9 cellular contexts compared by ENCODE assay signal in the genomic region with DNA sequence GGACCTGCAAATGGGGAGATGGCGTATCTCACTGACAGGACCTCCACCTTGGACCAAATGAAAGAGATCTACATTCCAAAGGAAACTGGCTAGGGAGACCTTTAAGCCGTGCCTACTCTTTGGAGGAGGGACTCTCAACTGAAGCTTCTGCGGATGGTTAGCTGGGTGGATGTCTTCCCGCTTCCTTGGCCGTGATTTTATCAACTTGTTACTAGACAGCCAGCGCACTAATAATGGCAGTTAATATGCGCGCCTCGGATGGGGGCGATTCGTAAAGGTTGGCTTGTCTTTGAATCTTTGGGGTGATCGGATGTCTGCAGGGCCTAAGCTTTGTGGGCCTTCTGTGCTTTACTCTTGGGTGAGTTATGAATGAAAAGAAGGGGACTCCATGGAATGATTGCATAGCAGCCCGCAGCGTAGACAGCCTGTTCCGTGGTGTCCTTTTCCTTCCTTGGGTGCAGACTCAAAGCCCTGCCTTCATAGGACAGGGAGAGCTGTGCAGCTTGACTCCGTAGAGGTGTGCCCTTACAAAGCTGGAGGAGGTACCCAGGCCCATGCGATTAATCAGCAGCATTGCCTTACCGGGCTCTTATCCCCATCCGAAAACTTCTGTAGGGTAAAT. TPM values are rescaled to one million over a fixed set of nuclear protein-coding genes. Genes with fewer than 3 reads are reported as not detected.
DNase-seq lines count a peak whose midpoint lies in the region; ATAC-seq, FAIRE-seq and TF ChIP-seq lines count a peak whose summit lies in the region.
"Had no signal": no experiment of that assay in that cellular context is flagged by ENCODE, and none has a peak within 500 bp of the region (broad histone marks: within the 10 kb centered on the region; RNA-seq: fewer than 3 reads in every experiment).

No MANE protein-coding gene starts in this region.

- 92% methylated on average over 15 of the region's 19 CpGs for WGBS in SK-N-SH (ENCODE audit: low lambda C conversion rate)

- ATAC-seq in SK-N-SH treated with all-trans-retinoic acid at 6 μM for 48 hours (no peak), HG02759 (IDR thresholded peaks at IDR 0.05; ENCODE audit: unreplicated experiment) (no peak)

- H3K9me1 ChIP-seq in keratinocyte (ENCODE audit: control insufficient read depth, extremely low read depth, insufficient read depth, low read length): peaks cover 2% of the 10 kb centered on the region

- CTCF ChIA-PET in SK-N-SH (lab: Yijun Ruan, JAX): interaction anchor here (0.8 to 2.5 kb wide), 6 partner anchors 12 to 156 kb away, joined by 3 to 15 read pairs (median 4); no protein-coding TSS in a partner anchor

- H3K27me3 ChIP-seq in SK-N-SH (ENCODE audit: insufficient read depth) (no peaks in the 10 kb centered on the region), keratinocyte (ENCODE audit: control insufficient read depth, extremely low read depth, insufficient read depth, low read length) (no peaks in the 10 kb centered on the region), stomach smooth muscle (ENCODE audit: control insufficient read depth in 1 of 2, insufficient read depth in 2 of 2, low read length in 2 of 2) (no peaks in the 10 kb centered on the region)

- H3K4me1 Mint-ChIP-seq in activated T-helper 2 cell treated with anti-CD3 and anti-CD28 coated beads, Interferon-gamma antibody, Interleukin-2, Interleukin-4, amounts not matched to agents 10 μg/mL and 5 μg/mL and 100 μg/mL, durations not matched to agents 14 hours and 24 hours and 36 hours (ENCODE audit: low read depth): peaks cover 12% of the 10 kb centered on the region

- FAIRE-seq in keratinocyte (lab: Jason Lieb, UNC): peak; percentile 56

- DNase-seq in SK-N-SH (no peak), keratinocyte (ENCODE audit: low read depth, low spot score) (no peak), NCI-H1694 (lab: John Stamatoyannopoulos, UW) (no peak), T-helper 9 cell (no peak)
- DNase-seq in activated T-helper 2 cell treated with anti-CD3 and anti-CD28 coated beads, Interferon-gamma antibody, Interleukin-2, Interleukin-4, amounts not matched to agents 10 μg/mL and 5 μg/mL and 100 μg/mL, durations not matched to agents 14 hours and 24 hours and 36 hours (ENCODE audit: low spot score): no peak
- DNase-seq: COR-L47 had no signal

- no peak overlapping the region for H3K9ac ChIP-seq in SK-N-SH
- H3K9ac ChIP-seq in keratinocyte (ENCODE audit: control insufficient read depth, extremely low read depth, insufficient read depth, low read length): peak overlapping the region; percentile 66
- H3K9ac ChIP-seq in stomach smooth muscle (ENCODE audit: low read length in 2 of 2): peak overlapping the region; percentile 36 to 51

- dilution Hi-C loops in keratinocyte (cut with MboI; ENCODE audit: extremely low pct_ligation_motif_present, low sequenced_read_pairs): no loop called here

- H2AFZ ChIP-seq in SK-N-SH (ENCODE audit: low read depth) (no peak overlapping the region), keratinocyte (ENCODE audit: control insufficient read depth, low read length) (peak overlapping the region; percentile 72)

- TF ChIP-seq CTCF in SK-N-SH (IDR thresholded peaks at IDR 0.05) (no peak), keratinocyte (optimal IDR thresholded peaks at IDR 0.05 in 1 of 3, IDR thresholded peaks at IDR 0.05 in 1 of 3, conservative IDR thresholded peaks at IDR 0.05 in 1 of 3; ENCODE audit: extremely low read depth in 1 of 3, insufficient read depth in 2 of 3, low read length in 3 of 3) (no peak)

- peak overlapping the region; percentile 99 for H3K4me2 ChIP-seq in SK-N-SH
- peak overlapping the region; percentile 99 for H3K4me2 ChIP-seq in keratinocyte (ENCODE audit: control insufficient read depth, extremely low read depth, insufficient read depth, low read depth, low read length)

- H3K4me3 Mint-ChIP-seq in activated T-helper 2 cell treated with anti-CD3 and anti-CD28 coated beads, Interferon-gamma antibody, Interleukin-2, Interleukin-4, amounts not matched to agents 10 μg/mL and 5 μg/mL and 100 μg/mL, durations not matched to agents 14 hours and 24 hours and 36 hours (ENCODE audit: low read depth): peak overlapping the region; percentile 51

- TF ChIP-seq RAD21 in SK-N-SH (IDR thresholded peaks at IDR 0.05; ENCODE audit: low read length): no peak

- H3K27ac ChIP-seq in SK-N-SH (ENCODE audit: low read depth in 2 of 2, low read length in 1 of 2): no peak overlapping the region
- peak overlapping the region; percentile 8 for H3K27ac ChIP-seq in keratinocyte (ENCODE audit: control insufficient read depth, insufficient read depth, low read length)
- H3K27ac ChIP-seq in stomach smooth muscle (ENCODE audit: low read length): no peak overlapping the region

- H4K20me1 ChIP-seq in SK-N-SH (ENCODE audit: insufficient read depth) (peaks cover 42% of the 10 kb centered on the region), keratinocyte (ENCODE audit: control insufficient read depth, extremely low read depth, insufficient read depth, low read length) (peaks cover 9% of the 10 kb centered on the region)

- no peak overlapping the region for H3K27ac Mint-ChIP-seq in activated T-helper 2 cell treated with anti-CD3 and anti-CD28 coated beads, Interferon-gamma antibody, Interleukin-2, Interleukin-4, amounts not matched to agents 10 μg/mL and 5 μg/mL and 100 μg/mL, durations not matched to agents 14 hours and 24 hours and 36 hours

- intact Hi-C loops in activated T-helper 2 cell treated with anti-CD3 and anti-CD28 coated beads, Interferon-gamma antibody, Interleukin-2, Interleukin-4, amounts not matched to agents 10 μg/mL and 5 μg/mL and 100 μg/mL, durations not matched to agents 14 hours and 24 hours and 36 hours (cut with micrococcal nuclease): loop anchor here (2.0 to 5.0 kb wide), 2 partner anchors 22 to 143 kb away; partner anchors contain the start of genes CHEK2 and HSCB

- H3K27me3 Mint-ChIP-seq in activated T-helper 2 cell treated with anti-CD3 and anti-CD28 coated beads, Interferon-gamma antibody, Interleukin-2, Interleukin-4, amounts not matched to agents 10 μg/mL and 5 μg/mL and 100 μg/mL, durations not matched to agents 14 hours and 24 hours and 36 hours (ENCODE audit: low read depth): peaks cover 68% of the 10 kb centered on the region

- H3K9me3 ChIP-seq in SK-N-SH: no peaks in the 10 kb centered on the region
- H3K9me3 ChIP-seq in keratinocyte (ENCODE audit: control insufficient read depth, low read depth, low read length): no peaks in the 10 kb centered on the region
- no peaks in the 10 kb centered on the region for H3K9me3 ChIP-seq in stomach smooth muscle (ENCODE audit: control insufficient read depth in 2 of 2, low read length in 2 of 2)

- H3K79me2 ChIP-seq in SK-N-SH (ENCODE audit: insufficient read depth) (peaks cover 54% of the 10 kb centered on the region), keratinocyte (ENCODE audit: control insufficient read depth, insufficient read depth, low read length) (peaks cover 50% of the 10 kb centered on the region)

- H3K4me3 ChIP-seq in SK-N-SH (ENCODE audit: low read depth in 2 of 2, low read length in 1 of 2): peak overlapping the region; percentile 63 to 76
- H3K4me3 ChIP-seq in keratinocyte (ENCODE audit: control insufficient read depth in 2 of 3, extremely low read depth in 1 of 3, insufficient read depth in 2 of 3, low read depth in 1 of 3, low read length in 3 of 3): peak overlapping the region; percentile 46 to 85 (median 73)
- peak overlapping the region; percentile 72 to 80 for H3K4me3 ChIP-seq in stomach smooth muscle (ENCODE audit: low read length in 2 of 2)

- peaks cover 3% of the 10 kb centered on the region for H3K36me3 Mint-ChIP-seq in activated T-helper 2 cell treated with anti-CD3 and anti-CD28 coated beads, Interferon-gamma antibody, Interleukin-2, Interleukin-4, amounts not matched to agents 10 μg/mL and 5 μg/mL and 100 μg/mL, durations not matched to agents 14 hours and 24 hours and 36 hours (ENCODE audit: low read depth)

- H3K4me1 ChIP-seq in SK-N-SH (ENCODE audit: control insufficient read depth in 1 of 2, insufficient read depth in 2 of 2, low read depth in 1 of 2, low read length in 1 of 2) (peaks cover 14 to 17% of the 10 kb centered on the region in 2 experiments; a peak in 3 of 4 replicates), keratinocyte (ENCODE audit: control insufficient read depth, extremely low read depth, insufficient read depth, low read length) (peaks cover 18% of the 10 kb centered on the region), stomach smooth muscle (ENCODE audit: control insufficient read depth, insufficient read depth, low read length) (peaks cover 18% of the 10 kb centered on the region)

- peaks cover 5% of the 10 kb centered on the region for H3F3A ChIP-seq in SK-N-SH (replicated peaks; ENCODE audit: insufficient read depth)

- POLR2A ChIA-PET in SK-N-SH (lab: Yijun Ruan, JAX): no interaction called here

- TF ChIP-seq EP300 in SK-N-SH (IDR thresholded peaks at IDR 0.05; ENCODE audit: borderline replicate concordance in 1 of 2, low read depth in 1 of 2, low read length in 1 of 2): no peak

- H3K9me2 ChIP-seq in SK-N-SH: no peaks in the 10 kb centered on the region

- H3K36me3 ChIP-seq in SK-N-SH (replicated peaks in 1 of 2; ENCODE audit: control insufficient read depth in 1 of 2, insufficient read depth in 2 of 2, low read length in 1 of 2) (no peaks in the 10 kb centered on the region), keratinocyte (ENCODE audit: control insufficient read depth in 2 of 2, extremely low read depth in 1 of 2, insufficient read depth in 2 of 2, low read length in 2 of 2) (no peaks in the 10 kb centered on the region), stomach smooth muscle (ENCODE audit: control insufficient read depth in 2 of 2, insufficient read depth in 2 of 2, low read length in 2 of 2) (no peaks in the 10 kb centered on the region)

- no peaks in the 10 kb centered on the region for H3K9me3 Mint-ChIP-seq in activated T-helper 2 cell treated with anti-CD3 and anti-CD28 coated beads, Interferon-gamma antibody, Interleukin-2, Interleukin-4, amounts not matched to agents 10 μg/mL and 5 μg/mL and 100 μg/mL, durations not matched to agents 14 hours and 24 hours and 36 hours

TF ChIP-seq in SK-N-SH, 30 proteins besides CTCF, POLR2A, EP300 and RAD21 (continues in another document):
- no peak for TF ChIP-seq JUND (IDR thresholded peaks at IDR 0.05)

RNA-seq across cellular contexts. Expression of gene ZNRF3, which starts 1.5 kb away (rescaled TPM):
- 2.9 and 4.2 TPM in 2 replicates for polyA plus RNA-seq in SK-N-SH (2012; rRNA removed)
- polyA plus RNA-seq in SK-N-SH (2012; cell fraction: cytosol; rRNA removed): 3.2 and 3.9 TPM in 2 replicates
- polyA plus RNA-seq in SK-N-SH (2012; cell fraction: nucleus; rRNA removed): 4.7 and 4.8 TPM in 2 replicates
- 0.82 and 1.1 TPM in 2 replicates for total RNA-seq in activated T-helper 2 cell treated with anti-CD3 and anti-CD28 coated beads, Interferon-gamma antibody, Interleukin-2, Interleukin-4, amounts not matched to agents 10 μg/mL and 5 μg/mL and 100 μg/mL, durations not matched to agents 14 hours and 24 hours and 36 hours
- polyA plus RNA-seq in keratinocyte: 2.1 to 4.0 TPM (median 2.6 TPM) in 3 replicates
- polyA plus RNA-seq in keratinocyte (2011; ENCODE audit: low read depth): 1.1 TPM
- polyA plus RNA-seq in keratinocyte (2011; cell fraction: cytosol; rRNA removed): 1.5 and 1.6 TPM in 2 replicates
- 6.3 and 6.8 TPM in 2 replicates for polyA plus RNA-seq in keratinocyte (2011; cell fraction: nucleus; rRNA removed)
- 1.7 and 3.6 TPM in 2 replicates for polyA plus RNA-seq in keratinocyte (2012; ENCODE audit: low replicate concordance)
- polyA minus RNA-seq in keratinocyte: 3.3 to 7.0 TPM (median 3.6 TPM) in 3 replicates
- 6.1 TPM for polyA minus RNA-seq in keratinocyte (2011; cell fraction: cytosol; rRNA and poly(A)+ RNA removed)
- polyA minus RNA-seq in keratinocyte (2011; cell fraction: nucleus; rRNA and poly(A)+ RNA removed): 11.2 and 11.9 TPM in 2 replicates
